Comparison of ENCODE assay signal across 17 cellular contexts in the genomic region with DNA sequence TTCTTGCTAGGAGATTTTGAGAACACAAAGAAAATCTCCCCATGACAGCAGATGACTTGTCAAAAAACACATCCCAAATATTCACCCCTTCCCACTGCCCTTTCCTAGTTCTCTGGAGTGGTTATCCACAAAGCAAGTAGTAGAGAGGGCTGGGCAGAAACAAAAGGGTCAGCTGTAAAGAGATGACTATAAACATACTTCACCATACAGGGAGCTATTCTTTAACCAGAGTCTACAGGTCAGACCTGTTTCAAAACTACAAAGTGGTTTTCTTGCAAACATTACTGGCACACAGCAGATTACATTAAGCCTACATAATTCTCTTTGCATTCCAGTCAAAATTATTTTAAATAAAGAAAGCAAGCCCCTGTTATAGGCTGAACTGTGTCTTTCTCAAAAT.
"Had no signal": no experiment of that assay in that cellular context is flagged by ENCODE, and none has a peak within 500 bp of the region (broad histone marks: within the 10 kb centered on the region; RNA-seq: fewer than 3 reads in every experiment).

No MANE protein-coding gene starts in this region.

- DNase-seq: activated CD4-positive, alpha-beta T cell treated with anti-CD3 and anti-CD28 coated beads, Interleukin-2, amount 10 ng/mL, durations not matched to agents 24 days and 14 days; activated CD4-positive, CD25-positive, alpha-beta regulatory T cell; activated CD8-positive, alpha-beta T cell treated with anti-CD3 and anti-CD28 coated beads for 36 hours; activated effector memory CD4-positive, alpha-beta T cell treated with anti-CD3 and anti-CD28 coated beads, Interleukin-2, amount 50 U/mL, for 16 hours; activated T-cell treated with anti-CD3 and anti-CD28 coated beads, Interleukin-2, amount 50 U/mL, for 24 hours; cortex of kidney; gastrocnemius medialis; head of caudate nucleus; kidney; mesendoderm; natural killer cell; sigmoid colon; stimulated activated CD4-positive, alpha-beta T cell treated with anti-CD3 and anti-CD28 coated beads, Interleukin-4, amount 100 ng/mL, for 24 hours; testis had no signal

- H3K27ac ChIP-seq: breast epithelium, gastrocnemius medialis, parathyroid adenoma, sigmoid colon, testis had no signal

- ATAC-seq: activated CD8-positive, alpha-beta T cell treated with anti-CD3 and anti-CD28 coated beads for 36 hours; gastrocnemius medialis; natural killer cell; stimulated activated memory B cell treated with anti-CD40 and anti-IgM and Interleukin-4, amounts not matched to agents 10 μg/mL and 1 μg/mL and 100 μg/mL, for 72 hours had no signal

- H3K27me3 ChIP-seq: breast epithelium, gastrocnemius medialis, sigmoid colon, testis had no signal

- H3K36me3 ChIP-seq: breast epithelium had no signal

- H3K4me1 ChIP-seq: breast epithelium, gastrocnemius medialis, parathyroid adenoma, sigmoid colon, testis had no signal

- H3K9me3 ChIP-seq: breast epithelium, gastrocnemius medialis, sigmoid colon, testis had no signal

- H3K4me3 ChIP-seq: breast epithelium, gastrocnemius medialis, sigmoid colon, testis had no signal
